Comparison of ENCODE assay signal across 18 cellular contexts in genomic region chr19:48596237-48596636, GRCh38. TPM values are rescaled to one million over a fixed set of nuclear protein-coding genes. Genes with fewer than 3 reads are reported as not detected.
DNase-seq lines count a peak whose midpoint lies in the region; ATAC-seq and TF ChIP-seq lines count a peak whose summit lies in the region.
"Had no signal": no experiment of that assay in that cellular context is flagged by ENCODE, and none has a peak within 500 bp of the region (broad histone marks: within the 10 kb centered on the region; RNA-seq: fewer than 3 reads in every experiment).

No MANE protein-coding gene starts in this region.

- no peak for DNase-seq in CD8-positive, alpha-beta memory T cell
- no peak for DNase-seq in activated naive CD8-positive, alpha-beta T cell treated with anti-CD3 and anti-CD28 coated beads, Interleukin-2, amount 50 U/mL, for 24 hours
- no peak for DNase-seq in MCF 10A (ENCODE audit: unreplicated experiment)
- DNase-seq: activated CD4-positive, CD25-positive, alpha-beta regulatory T cell treated with anti-CD3 and anti-CD28 coated beads, Interleukin-2, amount 50 U/mL, for 72 hours; amygdala; Calu3; central memory CD4-positive, alpha-beta T cell; Kasumi-1; NCI-H1105; NCI-H69; stimulated activated CD4-positive, alpha-beta T cell treated with anti-CD3 and anti-CD28 coated beads, Interleukin-4, amount 100 ng/mL, for 24 hours; T-helper 9 cell; testis had no signal

- peak overlapping the region in 4 of 8 donors; percentile 55 to 83 (median 76) for H3K27ac Mint-ChIP-seq in CD8-positive, alpha-beta memory T cell
- peak overlapping the region; percentile 71 for H3K27ac Mint-ChIP-seq in activated naive CD8-positive, alpha-beta T cell treated with anti-CD3 and anti-CD28 coated beads, Interleukin-2, amount 50 U/mL, for 24 hours
- H3K27ac Mint-ChIP-seq in MCF 10A (ENCODE audit: low read depth, unreplicated experiment) = no peak overlapping the region

- H3K4me3 ChIP-seq in BLaER1 = no peak overlapping the region
- no peak overlapping the region for H3K4me3 ChIP-seq in CD8-positive, alpha-beta memory T cell (ENCODE audit: low read length)
- H3K4me3 ChIP-seq: skin epidermis, testis had no signal

- H3K36me3 ChIP-seq in BLaER1 = no peaks in the 10 kb centered on the region
- no peaks in the 10 kb centered on the region for H3K36me3 ChIP-seq in CD8-positive, alpha-beta memory T cell (ENCODE audit: insufficient read depth, low read length)

- peak overlapping the region in 4 of 7 donors; percentile 26 to 54 (median 38) for H3K4me3 Mint-ChIP-seq in CD8-positive, alpha-beta memory T cell
- peak overlapping the region; percentile 62 for H3K4me3 Mint-ChIP-seq in activated naive CD8-positive, alpha-beta T cell treated with anti-CD3 and anti-CD28 coated beads, Interleukin-2, amount 50 U/mL, for 24 hours
- H3K4me3 Mint-ChIP-seq in MCF 10A (ENCODE audit: unreplicated experiment) = no peak overlapping the region

- peaks cover 4 to 18% (median 5%) of the 10 kb centered on the region in 3 donors for H3K4me1 Mint-ChIP-seq in CD8-positive, alpha-beta memory T cell
- peaks cover 2% of the 10 kb centered on the region for H3K4me1 Mint-ChIP-seq in activated naive CD8-positive, alpha-beta T cell treated with anti-CD3 and anti-CD28 coated beads, Interleukin-2, amount 50 U/mL, for 24 hours
- no peaks in the 10 kb centered on the region for H3K4me1 Mint-ChIP-seq in MCF 10A (ENCODE audit: insufficient read depth, unreplicated experiment)

- no peak overlapping the region; the same call in 1 of the 2 replicates for H3K27ac ChIP-seq in BLaER1
- no peak overlapping the region for H3K27ac ChIP-seq in CD8-positive, alpha-beta memory T cell (ENCODE audit: low read depth, low read length)
- H3K27ac ChIP-seq: testis had no signal

- H3K4me2 ChIP-seq in BLaER1 = peak overlapping the region; percentile 63; the same call in 1 of the 2 replicates

- POLR2A ChIA-PET in CD8-positive, alpha-beta memory T cell (lab: Charles Lee) = no interaction called here
- POLR2A ChIA-PET in MCF 10A (lab: Yijun Ruan, JAX) = no interaction called here

- peaks cover 0 to 2% (median 0%) of the 10 kb centered on the region in 3 donors for H3K36me3 Mint-ChIP-seq in CD8-positive, alpha-beta memory T cell
- H3K36me3 Mint-ChIP-seq in activated naive CD8-positive, alpha-beta T cell treated with anti-CD3 and anti-CD28 coated beads, Interleukin-2, amount 50 U/mL, for 24 hours (ENCODE audit: low read depth) = no peaks in the 10 kb centered on the region
- no peaks in the 10 kb centered on the region for H3K36me3 Mint-ChIP-seq in MCF 10A (ENCODE audit: insufficient read depth, unreplicated experiment)

- no peak for TF ChIP-seq CTCF in MCF 10A (IDR thresholded peaks at IDR 0.05; ENCODE audit: unreplicated experiment)

- BruUV-seq in MCF 10A (replicated peaks; lab: Mats Ljungman, UMichigan) = no TSS peak

- H3K4me1 ChIP-seq in BLaER1 = peaks cover 53% of the 10 kb centered on the region
- H3K4me1 ChIP-seq in CD8-positive, alpha-beta memory T cell (ENCODE audit: insufficient read depth, low read length) = peaks cover 6% of the 10 kb centered on the region
- H3K4me1 ChIP-seq: testis had no signal

- ATAC-seq in activated naive CD8-positive, alpha-beta T cell treated with anti-CD3 and anti-CD28 coated beads, Interleukin-2, amount 50 U/mL, for 24 hours = no peak
- ATAC-seq in GM18520 (IDR thresholded peaks at IDR 0.05; ENCODE audit: unreplicated experiment) = no peak
- no peak for ATAC-seq in HG03442 (IDR thresholded peaks at IDR 0.05; ENCODE audit: unreplicated experiment)

- H3K27me3 Mint-ChIP-seq in CD8-positive, alpha-beta memory T cell = peaks cover 0 to 4% of the 10 kb centered on the region in 2 donors
- H3K27me3 Mint-ChIP-seq in activated naive CD8-positive, alpha-beta T cell treated with anti-CD3 and anti-CD28 coated beads, Interleukin-2, amount 50 U/mL, for 24 hours = no peaks in the 10 kb centered on the region
- H3K27me3 Mint-ChIP-seq in MCF 10A (ENCODE audit: insufficient read depth, unreplicated experiment) = peaks cover 15% of the 10 kb centered on the region

- intact Hi-C loops in MCF 10A (cut with micrococcal nuclease) = no loop called here

- no peaks in the 10 kb centered on the region for H4K20me1 ChIP-seq in BLaER1

- no peaks in the 10 kb centered on the region for H3K9me3 ChIP-seq in BLaER1
- no peaks in the 10 kb centered on the region for H3K9me3 ChIP-seq in CD8-positive, alpha-beta memory T cell (ENCODE audit: low read length)
- H3K9me3 ChIP-seq: testis had no signal

- H3K9ac ChIP-seq in BLaER1 = no peak overlapping the region

- no peaks in the 10 kb centered on the region for H3K27me3 ChIP-seq in BLaER1
- H3K27me3 ChIP-seq in CD8-positive, alpha-beta memory T cell (ENCODE audit: insufficient read depth, low read length, poor library complexity, severe bottlenecking) = no peaks in the 10 kb centered on the region
- H3K27me3 ChIP-seq: testis had no signal

- CTCF ChIA-PET in CD8-positive, alpha-beta memory T cell (lab: Charles Lee) = interaction anchor here (1.5 kb wide), 1 partner anchor 12 kb away, joined by 6 read pairs; no protein-coding TSS in a partner anchor
- CTCF ChIA-PET in MCF 10A (lab: Yijun Ruan, JAX) = interaction anchor here (0.6 kb wide), 1 partner anchor 19 kb away, joined by 3 read pairs; no protein-coding TSS in a partner anchor

- H3K9me3 Mint-ChIP-seq in CD8-positive, alpha-beta memory T cell = no peaks in the 10 kb centered on the region
- H3K9me3 Mint-ChIP-seq in activated naive CD8-positive, alpha-beta T cell treated with anti-CD3 and anti-CD28 coated beads, Interleukin-2, amount 50 U/mL, for 24 hours = no peaks in the 10 kb centered on the region
- no peaks in the 10 kb centered on the region for H3K9me3 Mint-ChIP-seq in MCF 10A (ENCODE audit: unreplicated experiment)

RNA-seq across cellular contexts. Expression of gene SPACA4, which starts 10.3 kb away (rescaled TPM):
- total RNA-seq in CD8-positive, alpha-beta memory T cell = not detected
- not detected for polyA plus RNA-seq in CD8-positive, alpha-beta memory T cell
- not detected in 2 replicates for total RNA-seq in MCF 10A (2022)
- total RNA-seq: Calu3, lung microvascular endothelial cell had no signal

RNA-seq across cellular contexts. Expression of gene FAM83E, which starts 18.6 kb away (rescaled TPM):
- total RNA-seq in CD8-positive, alpha-beta memory T cell = 1 to 10 TPM; 3.7 to 5.4 TPM
- polyA plus RNA-seq in CD8-positive, alpha-beta memory T cell = not detected
- 0.89 and 2.8 TPM in 2 replicates for total RNA-seq in MCF 10A (2022)

RNA-seq across cellular contexts. Expression of gene RPL18, which starts 22.7 kb away (rescaled TPM):
- 1,000 to 10,000 TPM; 1,778 to 1,810 TPM for total RNA-seq in CD8-positive, alpha-beta memory T cell
- 1,821 TPM for polyA plus RNA-seq in CD8-positive, alpha-beta memory T cell
- total RNA-seq in MCF 10A (2022) = 1,536 and 1,736 TPM in 2 replicates

RNA-seq across cellular contexts. Expression of gene SPHK2, which starts 23.1 kb away (rescaled TPM):
- total RNA-seq in CD8-positive, alpha-beta memory T cell = 10 to 100 TPM; 37.5 to 38.5 TPM
- 10.2 TPM for polyA plus RNA-seq in CD8-positive, alpha-beta memory T cell
- total RNA-seq in MCF 10A (2022) = 16.3 and 18.2 TPM in 2 replicates

RNA-seq across cellular contexts. Expression of gene DBP, which starts 40.9 kb away (rescaled TPM):
- total RNA-seq in CD8-positive, alpha-beta memory T cell = 10 to 100 TPM; 10.9 to 12.1 TPM
- polyA plus RNA-seq in CD8-positive, alpha-beta memory T cell = 84.1 TPM
- total RNA-seq in MCF 10A (2022) = 0.25 and 0.56 TPM in 2 replicates
